ENCODE assay signal across 1 cellular context in genomic region chr3:66938338-66938963, GRCh38.
TF ChIP-seq lines count a peak whose summit lies in the region.

No MANE protein-coding gene starts in this region.

TF ChIP-seq in WTC11, 78 proteins besides CTCF, POLR2A, EP300 and RAD21 (continued from another document):
- TF ChIP-seq E2F4 (CRISPR knock-in tag; IDR thresholded peaks at IDR 0.05; ENCODE audit: borderline replicate concordance, low read depth), result no peak
- no peak for TF ChIP-seq TEAD1 (CRISPR knock-in tag; IDR thresholded peaks at IDR 0.05)
- TF ChIP-seq MLX (CRISPR knock-in tag; IDR thresholded peaks at IDR 0.05), result no peak
- TF ChIP-seq JAZF1 (CRISPR knock-in tag; IDR thresholded peaks at IDR 0.05), result no peak
- no peak for TF ChIP-seq CBFB (CRISPR knock-in tag; IDR thresholded peaks at IDR 0.05; ENCODE audit: low read depth)
